ENCODE assay signal across 23 cellular contexts in genomic region chr22:28597665-28598064, GRCh38.
"Had no signal": no experiment of that assay in that cellular context is flagged by ENCODE, and none has a peak within 500 bp of the region (broad histone marks: within the 10 kb centered on the region; RNA-seq: fewer than 3 reads in every experiment).

No MANE protein-coding gene starts in this region.

- H3K4me1 ChIP-seq: right atrium auricular region, testis, upper lobe of left lung had no signal

- H3K9me3 ChIP-seq: left ventricle myocardium inferior, mucosa of descending colon, ovary, right atrium auricular region, stomach, testis, thyroid gland, transverse colon, upper lobe of left lung, vagina had no signal

- H3K27ac ChIP-seq: left ventricle myocardium inferior, ovary, right atrium auricular region, skin epidermis, stomach, testis, thyroid gland, transverse colon, upper lobe of left lung, vagina had no signal

- H3K27me3 ChIP-seq: ovary, right atrium auricular region, stomach, testis, thyroid gland, transverse colon, upper lobe of left lung, vagina had no signal

- ATAC-seq: mucosa of descending colon; naive thymus-derived CD4-positive, alpha-beta T cell; natural killer cell treated with Interleukin-12 subunit alpha and Interleukin-12 subunit beta and Interleukin-15 and Interleukin-18, amount 100 ng/mL, for 72 hours; sciatic nerve; stimulated activated naive B cell treated with anti-CD40 and anti-IgM and Interleukin-4, amounts not matched to agents 10 μg/mL and 1 μg/mL and 100 μg/mL, for 72 hours; stimulated activated naive CD8-positive, alpha-beta T cell treated with anti-CD3 and anti-CD28 coated beads, Interleukin-15, Interleukin-2, amounts not matched to agents 100 U/mL and 50 U/mL, for 24 hours had no signal

- H3K36me3 ChIP-seq: left ventricle myocardium inferior, ovary, right atrium auricular region, stomach, thyroid gland, transverse colon, upper lobe of left lung, vagina had no signal

- DNase-seq: islet precursor cell; left ventricle myocardium inferior; midbrain; mucosa of descending colon; naive thymus-derived CD4-positive, alpha-beta T cell; ovary; stimulated activated CD4-positive, alpha-beta T cell treated with anti-CD3 and anti-CD28 coated beads, Interleukin-12 subunit alpha, Interleukin-12 subunit beta, amount 100 ng/mL, for 4 hours; stimulated activated CD4-positive, alpha-beta T cell treated with anti-CD3 and anti-CD28 coated beads, Interleukin-15, amount 100 ng/mL, for 24 hours; stimulated activated CD4-positive, alpha-beta T cell treated with anti-CD3 and anti-CD28 coated beads, Interleukin-2, amount 100 ng/mL, for 24 hours; stimulated activated CD4-positive, alpha-beta T cell treated with anti-CD3 and anti-CD28 coated beads, Interleukin-4, amount 100 ng/mL, for 1 hour; stimulated activated naive B cell treated with anti-CD40 and anti-IgM and Interleukin-4, amounts not matched to agents 10 μg/mL and 1 μg/mL and 100 μg/mL, for 72 hours; stimulated activated naive CD8-positive, alpha-beta T cell treated with anti-CD3 and anti-CD28 coated beads, Interleukin-15, Interleukin-2, amounts not matched to agents 100 U/mL and 50 U/mL, for 24 hours; stomach; testis; thyroid gland; transverse colon; upper lobe of left lung had no signal

- H3K4me3 ChIP-seq: left ventricle myocardium inferior, lung, mucosa of descending colon, ovary, right atrium auricular region, skin epidermis, stomach, testis, thyroid gland, transverse colon, upper lobe of left lung, vagina had no signal
